Comparison of ENCODE assay signal across 23 cellular contexts in genomic region chr5:108115673-108116072, GRCh38.
"Had no signal": no experiment of that assay in that cellular context is flagged by ENCODE, and none has a peak within 500 bp of the region (broad histone marks: within the 10 kb centered on the region; RNA-seq: fewer than 3 reads in every experiment).

No MANE protein-coding gene starts in this region.

- H3K4me3 ChIP-seq: pancreas, prostate gland, right lobe of liver, sigmoid colon, stomach, thoracic aorta, thyroid gland, tibial nerve, upper lobe of left lung, vagina had no signal

- H3K27ac ChIP-seq: neutrophil, pancreas, prostate gland, right lobe of liver, sigmoid colon, stomach, thoracic aorta, thyroid gland, tibial nerve, upper lobe of left lung, vagina had no signal

- DNase-seq: natural killer cell; nephron progenitor cell; nucleus accumbens; pancreas; right cardiac atrium; right lobe of liver; sigmoid colon; small intestine; stimulated activated CD4-positive, alpha-beta T cell treated with anti-CD3 and anti-CD28 coated beads, Interleukin-15, amount 100 ng/mL, for 24 hours; stimulated activated CD4-positive, alpha-beta T cell treated with anti-CD3 and anti-CD28 coated beads, Interleukin-2, amount 100 ng/mL, for 24 hours; stimulated activated CD4-positive, alpha-beta T cell treated with anti-CD3 and anti-CD28 coated beads, Interleukin-2, amount 100 ng/mL, for 48 hours; stimulated activated CD4-positive, alpha-beta T cell treated with anti-CD3 and anti-CD28 coated beads, Interleukin-4, amount 100 ng/mL, for 24 hours; stimulated activated naive B cell treated with anti-CD40 and anti-IgM and Interleukin-4, amounts not matched to agents 10 μg/mL and 1 μg/mL and 100 μg/mL, for 72 hours; stimulated activated naive CD4-positive, alpha-beta T cell treated with Interleukin-2 at 50 U/mL for 16 hours; stomach; thyroid gland; trophoblast cell; upper lobe of left lung had no signal

- H3K27me3 ChIP-seq: neutrophil, pancreas, right lobe of liver, sigmoid colon, stomach, thyroid gland, tibial nerve, upper lobe of left lung, vagina had no signal

- H3K36me3 ChIP-seq: neutrophil, pancreas, prostate gland, right lobe of liver, sigmoid colon, thoracic aorta, thyroid gland, tibial nerve, upper lobe of left lung, vagina had no signal

- H3K4me1 ChIP-seq: pancreas, prostate gland, right lobe of liver, sigmoid colon, stomach, tibial nerve, upper lobe of left lung, vagina had no signal
